ENCODE assay signal across 8 cellular contexts in genomic region chr5:147857302-147858129, GRCh38. TPM values are rescaled to one million over a fixed set of nuclear protein-coding genes. Genes with fewer than 3 reads are reported as not detected.
DNase-seq lines count a peak whose midpoint lies in the region; ATAC-seq and TF ChIP-seq lines count a peak whose summit lies in the region.

No MANE protein-coding gene starts in this region.

- H3K9me3 ChIP-seq in neutrophil: no peaks in the 10 kb centered on the region

- peak; percentile 93 for ATAC-seq in HG02798 (IDR thresholded peaks at IDR 0.05; ENCODE audit: poor library complexity, unreplicated experiment)

- no peaks in the 10 kb centered on the region for H3K27me3 ChIP-seq in neutrophil

- TF ChIP-seq CTCF in AG09319 (IDR thresholded peaks at IDR 0.05; ENCODE audit: low read depth, low read length) (peak; percentile 85), GM12874 (IDR thresholded peaks at IDR 0.05; ENCODE audit: insufficient read depth, low read depth, low read length) (peak; percentile 69), fibroblast of mammary gland (conservative IDR thresholded peaks at IDR 0.05; ENCODE audit: control insufficient read depth, insufficient read depth, low read depth, low read length) (peak; percentile 89), neutrophil (IDR thresholded peaks at IDR 0.05) (peak; percentile 45)

- no peaks in the 10 kb centered on the region for H3K36me3 ChIP-seq in neutrophil

- DNase-seq in AG09319 (ENCODE audit: extremely low read depth, low read depth) (peak; percentile 4), NCI-H1105 treated with DMSO at 0.1 percent for 48 hours (lab: John Stamatoyannopoulos, UW) (peak; percentile 14), fibroblast of mammary gland (ENCODE audit: low read depth) (peak; percentile 61), ureter (ENCODE audit: low spot score) (peak; percentile 67)
- DNase-seq in activated CD8-positive, alpha-beta memory T cell treated with anti-CD3 and anti-CD28 coated beads for 48 hours (ENCODE audit: low read depth in 2 of 3, low spot score in 2 of 3): peak in 2 of 3 experiments; percentile 8 to 15

- H3K4me3 ChIP-seq in fibroblast of mammary gland (ENCODE audit: control insufficient read depth, low read depth, low read length): no peak overlapping the region
- no peak overlapping the region for H3K4me3 ChIP-seq in neutrophil (ENCODE audit: low read depth in 1 of 2, low read length in 1 of 2)

- H3K4me1 ChIP-seq in neutrophil (ENCODE audit: control insufficient read depth in 1 of 2, insufficient read depth in 1 of 2, low read depth in 1 of 2, low read length in 1 of 2): no peaks in the 10 kb centered on the region

- H3K27ac ChIP-seq in neutrophil: no peak overlapping the region

RNA-seq across cellular contexts. Expression of gene SCGB3A2, which starts 21.0 kb away (rescaled TPM):
- total RNA-seq in ureter: not detected

RNA-seq across cellular contexts. Expression of gene SPINK1, which starts 26.0 kb away (rescaled TPM):
- 4,017 TPM for total RNA-seq in ureter

RNA-seq across cellular contexts. Expression of gene C5orf46, which starts 48.8 kb away (rescaled TPM):
- not detected for total RNA-seq in ureter

Comparison
In these comparisons a context has a peak if more than half of its experiments do, and no peak if none do; other contexts are left out.
1. DNase-seq: peak in every context shown above with its lines; median percentile 67 in ureter; 61 in fibroblast of mammary gland; 14 in NCI-H1105 treated with DMSO at 0.1 percent for 48 hours; 12 in activated CD8-positive, alpha-beta memory T cell treated with anti-CD3 and anti-CD28 coated beads for 48 hours; 4 in AG09319.